10 cellular contexts compared by ENCODE assay signal in the genomic region with DNA sequence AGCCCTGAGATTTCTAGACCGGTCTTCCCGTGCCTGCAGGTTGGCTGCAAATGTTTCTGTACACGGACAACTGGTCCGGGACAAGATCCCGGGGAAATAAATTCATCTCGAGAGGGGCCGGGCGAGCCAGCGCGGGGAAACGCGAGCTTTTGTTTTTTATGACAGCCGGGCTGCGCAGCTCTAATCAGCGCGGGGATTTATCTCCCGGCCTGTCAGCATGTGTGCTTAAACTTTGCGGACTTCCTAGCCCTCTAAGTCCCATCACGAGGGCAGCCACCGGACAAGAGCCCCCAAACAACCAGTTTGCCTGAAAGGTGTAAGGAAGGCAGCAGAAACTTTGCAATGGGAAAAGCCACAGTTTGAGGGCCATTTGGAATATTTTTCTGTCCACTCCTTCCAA. TPM values are rescaled to one million over a fixed set of nuclear protein-coding genes. Genes with fewer than 3 reads are reported as not detected.
DNase-seq lines count a peak whose midpoint lies in the region; ATAC-seq and TF ChIP-seq lines count a peak whose summit lies in the region.
"Had no signal": no experiment of that assay in that cellular context is flagged by ENCODE, and none has a peak within 500 bp of the region (broad histone marks: within the 10 kb centered on the region; RNA-seq: fewer than 3 reads in every experiment).

No MANE protein-coding gene starts in this region.

- H3K79me2 ChIP-seq in osteoblast (ENCODE audit: insufficient read depth, low read length): peaks cover 48% of the 10 kb centered on the region

- WGBS in aorta, 2 donors: 1 to 2% methylated on average over 20 of the region's 20 CpGs

- DNase-seq in Right ventricle myocardium superior (peak; percentile 55), cardiac septum (ENCODE audit: low spot score) (no peak), fibroblast of villous mesenchyme (ENCODE audit: low read depth) (peak; percentile 86), osteoblast (ENCODE audit: insufficient read length, low spot score, missing footprints) (peak; percentile 93), aorta (peak in 1 of 2 donors; percentile 46), glomerular visceral epithelial cell (ENCODE audit: extremely low spot score) (no peak), DMS114 treated with DMSO at 0.1 percent for 48 hours (lab: John Stamatoyannopoulos, UW; ENCODE audit: unreplicated experiment) (no peak)
- DNase-seq: activated naive CD4-positive, alpha-beta T cell treated with Interleukin-2 at 50 U/mL for 16 hours; NCI-H2171 had no signal

- no peaks in the 10 kb centered on the region for H4K20me1 ChIP-seq in osteoblast (ENCODE audit: insufficient read depth, low read length)

- no peak for ATAC-seq in Right ventricle myocardium superior (ENCODE audit: poor library complexity)
- no peak for ATAC-seq in aorta (ENCODE audit: low FRiP score)
- no peak for ATAC-seq in HG02970 (IDR thresholded peaks at IDR 0.05; ENCODE audit: low FRiP score, unreplicated experiment)

- intact Hi-C loops in Right ventricle myocardium superior (cut with DNase I): no loop called here
- intact Hi-C loops in cardiac septum (cut with DNase I): loop anchor here (5.0 kb wide), 1 partner anchor 37 kb away; no protein-coding TSS in a partner anchor
- intact Hi-C loops in aorta (cut with DNase I): loop anchor here (2.0 to 5.0 kb wide), 3 partner anchors 56 to 117 kb away; no protein-coding TSS in a partner anchor

- H3K4me1 ChIP-seq in osteoblast (ENCODE audit: insufficient read depth, low read length) (peaks cover 21% of the 10 kb centered on the region), aorta (ENCODE audit: control insufficient read depth in 1 of 2, insufficient read depth in 2 of 2, low read length in 2 of 2) (no peaks in the 10 kb centered on the region)

- no peak overlapping the region for H3K27ac ChIP-seq in osteoblast (ENCODE audit: low read depth, low read length)
- peak overlapping the region; percentile 87 to 98 for H3K27ac ChIP-seq in aorta (ENCODE audit: low read depth in 1 of 2, low read length in 2 of 2)

- H3K9me3 ChIP-seq in osteoblast (ENCODE audit: low read depth, low read length): no peaks in the 10 kb centered on the region
- no peaks in the 10 kb centered on the region for H3K9me3 ChIP-seq in aorta (ENCODE audit: control insufficient read depth, low read length)

- H3K36me3 ChIP-seq in osteoblast (ENCODE audit: insufficient read depth, low read length) (peaks cover 27% of the 10 kb centered on the region), aorta (ENCODE audit: control insufficient read depth in 1 of 2, insufficient read depth in 2 of 2, low read length in 1 of 2) (no peaks in the 10 kb centered on the region)

- H3K4me3 ChIP-seq in fibroblast of villous mesenchyme (ENCODE audit: low read depth, low read length) (peak overlapping the region; percentile 85), osteoblast (ENCODE audit: insufficient read depth, low read length) (peak overlapping the region; percentile 86), aorta (ENCODE audit: low read length in 2 of 2) (peak overlapping the region; percentile 70 to 91)

- H2AFZ ChIP-seq in osteoblast (ENCODE audit: low read length): peak overlapping the region; percentile 77

- H3K4me2 ChIP-seq in osteoblast (ENCODE audit: insufficient read depth, low read length): peak overlapping the region; percentile 100

- TF ChIP-seq CTCF in fibroblast of villous mesenchyme (IDR thresholded peaks at IDR 0.05; ENCODE audit: insufficient read depth, low read depth, low read length): no peak
- TF ChIP-seq CTCF in osteoblast (IDR thresholded peaks at IDR 0.05; ENCODE audit: extremely low read depth, low read depth, low read length): no peak

- H3K27me3 ChIP-seq in osteoblast (ENCODE audit: insufficient read depth, low read length) (no peaks in the 10 kb centered on the region), aorta (ENCODE audit: control insufficient read depth in 1 of 2, insufficient read depth in 2 of 2, low read length in 1 of 2) (no peaks in the 10 kb centered on the region)

RNA-seq across cellular contexts. Expression of a gene that starts 5.8 kb away (rescaled TPM):
- total RNA-seq in Right ventricle myocardium superior (41.7 TPM), cardiac septum (24.7 TPM), fibroblast of villous mesenchyme (87.3 and 107 TPM in 2 replicates), osteoblast (11.9 and 15.9 TPM in 2 replicates), aorta (10 to 100 TPM; 35.4 to 76.6 TPM)
- polyA plus RNA-seq in aorta: 10 to 100 TPM in 1 of 2 donors, 1 to 10 TPM in 1; 7.6 to 31.5 TPM

Comparison
In these comparisons a context has a peak if more than half of its experiments do, and no peak if none do; other contexts are left out.
1. DNase-seq: peak in Right ventricle myocardium superior (single experiment), fibroblast of villous mesenchyme (single experiment) and osteoblast (single experiment); none in cardiac septum (single experiment), glomerular visceral epithelial cell (single experiment) and DMS114 treated with DMSO at 0.1 percent for 48 hours (single experiment).
2. Peak in every context shown above with its lines, with median percentiles within 50 percentile points of each other: H3K4me3 ChIP-seq.